In the genomic region with DNA sequence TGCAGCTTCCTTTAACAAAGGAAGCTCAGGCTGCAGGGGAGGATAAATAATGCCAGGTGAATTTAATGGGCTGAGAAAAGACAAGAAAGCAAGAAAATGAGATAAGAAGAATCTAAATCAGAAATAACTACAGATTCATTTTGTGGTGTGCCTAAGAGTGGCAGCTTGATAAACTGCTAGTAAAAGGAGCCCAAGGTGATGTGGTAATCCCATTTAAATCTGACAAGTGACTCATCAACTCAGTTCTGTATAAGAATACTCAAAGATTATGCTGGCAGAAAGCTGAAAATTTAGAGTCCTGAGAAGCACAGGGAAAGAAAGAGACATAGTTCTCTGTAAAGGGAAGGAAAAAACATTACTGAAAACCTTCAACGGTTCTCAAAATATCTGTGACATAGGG, we compare ENCODE assay signal across 26 cellular contexts.
DNase-seq lines count a peak whose midpoint lies in the region; ATAC-seq and TF ChIP-seq lines count a peak whose summit lies in the region.
"Had no signal": no experiment of that assay in that cellular context is flagged by ENCODE, and none has a peak within 500 bp of the region (broad histone marks: within the 10 kb centered on the region; RNA-seq: fewer than 3 reads in every experiment).

No MANE protein-coding gene starts in this region.

- DNase-seq in NCI-H82 (lab: John Stamatoyannopoulos, UW) (peak; percentile 51), NCI-H82 treated with DMSO at 0.1 percent for 48 hours (lab: John Stamatoyannopoulos, UW; ENCODE audit: unreplicated experiment) (no peak), RWPE2 (ENCODE audit: low spot score) (no peak), fibroblast of pulmonary artery (ENCODE audit: low read depth) (peak; percentile 20), uterus (no peak), midbrain (lab: John Stamatoyannopoulos, UW) (no peak), HT-29 (ENCODE audit: low spot score) (no peak)
- DNase-seq: 8988T; activated B cell treated with CpG ODN at 0.5 μM for 24 hours; activated CD4-positive, alpha-beta T cell treated with anti-CD3 and anti-CD28 coated beads, Interleukin-2, amount 50 U/mL, for 1 hour; activated naive CD4-positive, alpha-beta T cell; activated T-cell treated with anti-CD3 and anti-CD28 coated beads, Interleukin-2, amount 50 U/mL, for 48 hours; adrenal gland; CD4-positive, CD25-positive, alpha-beta regulatory T cell; H9; left cardiac atrium; NCI-H1105; NCI-H2029; OCI-M1; SHP77 treated with DMSO at 0.1 percent for 48 hours; sigmoid colon; stimulated activated CD4-positive, alpha-beta T cell treated with anti-CD3 and anti-CD28 coated beads, Interleukin-4, amount 100 ng/mL, for 4 hours; T1000 had no signal

- TF ChIP-seq CTCF in RWPE2 (IDR thresholded peaks at IDR 0.05; ENCODE audit: poor library complexity, severe bottlenecking), result no peak
- no peak for TF ChIP-seq CTCF in fibroblast of pulmonary artery (IDR thresholded peaks at IDR 0.05; ENCODE audit: low read length, missing control alignments)
- no peak for TF ChIP-seq CTCF in uterus (IDR thresholded peaks at IDR 0.05)

- H3K27ac ChIP-seq in RWPE2 (ENCODE audit: poor library complexity, severe bottlenecking) (no peak overlapping the region), uterus (peak overlapping the region; percentile 66 to 88)
- H3K27ac ChIP-seq: adrenal gland, neutrophil, sigmoid colon had no signal

- no peak overlapping the region for H3K4me3 ChIP-seq in RWPE2 (ENCODE audit: severe bottlenecking)
- H3K4me3 ChIP-seq in fibroblast of pulmonary artery (replicated peaks; ENCODE audit: low read depth, low read length), result no peak overlapping the region
- no peak overlapping the region for H3K4me3 ChIP-seq in uterus
- H3K4me3 ChIP-seq: adrenal gland, sigmoid colon had no signal

- peak; percentile 40; the same call in 1 of the 3 replicates for ATAC-seq in RWPE2 (ENCODE audit: low read depth)
- ATAC-seq in GM18520 (IDR thresholded peaks at IDR 0.05; ENCODE audit: unreplicated experiment), result no peak
- ATAC-seq: stimulated activated memory B cell treated with anti-CD40 and anti-IgM and Interleukin-4, amounts not matched to agents 10 μg/mL and 1 μg/mL and 100 μg/mL, for 72 hours had no signal

- H3K4me1 ChIP-seq in RWPE2 (ENCODE audit: insufficient read depth, poor library complexity, severe bottlenecking), result no peaks in the 10 kb centered on the region
- H3K4me1 ChIP-seq in uterus, result no peaks in the 10 kb centered on the region
- H3K4me1 ChIP-seq: adrenal gland, sigmoid colon had no signal

- H3K9me3 ChIP-seq in RWPE2 (ENCODE audit: severe bottlenecking) (no peaks in the 10 kb centered on the region), uterus (no peaks in the 10 kb centered on the region)
- H3K9me3 ChIP-seq: adrenal gland, neutrophil, sigmoid colon had no signal

- TF ChIP-seq POLR2A in uterus (IDR thresholded peaks at IDR 0.05), result no peak

- H3K36me3 ChIP-seq in RWPE2 (ENCODE audit: low read depth) (no peaks in the 10 kb centered on the region), uterus (no peaks in the 10 kb centered on the region)
- H3K36me3 ChIP-seq: adrenal gland, neutrophil, sigmoid colon had no signal

- no peaks in the 10 kb centered on the region for H3K27me3 ChIP-seq in RWPE2 (ENCODE audit: insufficient read depth, poor library complexity, severe bottlenecking)
- H3K27me3 ChIP-seq in uterus, result no peaks in the 10 kb centered on the region
- H3K27me3 ChIP-seq: adrenal gland, neutrophil, sigmoid colon had no signal

- intact Hi-C loops in uterus (cut with DNase I; ENCODE audit: low total_unique reads), result no loop called here

Comparison
In these comparisons a context has a peak if more than half of its experiments do, and no peak if none do; other contexts are left out.
1. DNase-seq: peak in NCI-H82 (single experiment) and fibroblast of pulmonary artery (single experiment); none in NCI-H82 treated with DMSO at 0.1 percent for 48 hours (single experiment), RWPE2 (single experiment), uterus (0 of 2), midbrain (single experiment) and HT-29 (single experiment).